Comparison of ENCODE assay signal across 10 cellular contexts in genomic region chr15:38652998-38653397, GRCh38.
A peak's percentile ranks its signal among the peaks of the same experiment; 100 is the strongest.
DNase-seq lines count a peak whose midpoint lies in the region; ATAC-seq lines count a peak whose summit lies in the region.
"Had no signal": no experiment of that assay in that cellular context is flagged by ENCODE, and none has a peak within 500 bp of the region (broad histone marks: within the 10 kb centered on the region; RNA-seq: fewer than 3 reads in every experiment).

No MANE protein-coding gene starts in this region.

- no peak overlapping the region for H3K27ac ChIP-seq in CD8-positive, alpha-beta memory T cell (ENCODE audit: low read depth, low read length)

- peak overlapping the region; percentile 86 to 99 (median 98) for H3K27ac Mint-ChIP-seq in CD8-positive, alpha-beta memory T cell
- H3K27ac Mint-ChIP-seq in natural killer cell treated with Interleukin-12 subunit alpha and Interleukin-12 subunit beta and Interleukin-15 and Interleukin-18, amount 100 ng/mL, for 72 hours: peak overlapping the region; percentile 94 to 97

- peak overlapping the region; percentile 63 to 89 (median 83) for H3K4me3 Mint-ChIP-seq in CD8-positive, alpha-beta memory T cell
- peak overlapping the region; percentile 73 for H3K4me3 Mint-ChIP-seq in natural killer cell treated with Interleukin-12 subunit alpha and Interleukin-12 subunit beta and Interleukin-15 and Interleukin-18, amount 100 ng/mL, for 72 hours
- H3K4me3 Mint-ChIP-seq: H9 had no signal

- H3K27me3 ChIP-seq in CD8-positive, alpha-beta memory T cell (ENCODE audit: insufficient read depth, low read length, poor library complexity, severe bottlenecking): no peaks in the 10 kb centered on the region

- no peaks in the 10 kb centered on the region for H3K36me3 ChIP-seq in CD8-positive, alpha-beta memory T cell (ENCODE audit: insufficient read depth, low read length)

- no peaks in the 10 kb centered on the region for H3K36me3 Mint-ChIP-seq in CD8-positive, alpha-beta memory T cell
- peaks cover 13% of the 10 kb centered on the region for H3K36me3 Mint-ChIP-seq in natural killer cell treated with Interleukin-12 subunit alpha and Interleukin-12 subunit beta and Interleukin-15 and Interleukin-18, amount 100 ng/mL, for 72 hours

- peak; percentile 86 to 87 for ATAC-seq in natural killer cell treated with Interleukin-12 subunit alpha and Interleukin-12 subunit beta and Interleukin-15 and Interleukin-18, amount 100 ng/mL, for 72 hours

- peak; percentile 58 to 94 (median 90) for DNase-seq in CD8-positive, alpha-beta memory T cell
- DNase-seq in T-helper 2 cell: peak; percentile 17 to 99 (median 68)
- peak; percentile 67 for DNase-seq in activated T-helper 1 cell treated with Interleukin-2 at 50 U/mL for 16 hours (ENCODE audit: low read depth)
- DNase-seq in natural killer cell treated with Interleukin-12 subunit alpha and Interleukin-12 subunit beta and Interleukin-15 and Interleukin-18, amount 100 ng/mL, for 72 hours (ENCODE audit: low spot score): peak; percentile 85
- no peak for DNase-seq in OCI-M2 (lab: John Stamatoyannopoulos, UW; ENCODE audit: unreplicated experiment)
- DNase-seq in NCI-H69 (lab: John Stamatoyannopoulos, UW): no peak
- no peak for DNase-seq in inferior parietal cortex (ENCODE audit: extremely low spot score)
- DNase-seq in DMS153 (lab: John Stamatoyannopoulos, UW): no peak
- DNase-seq: AML-193, H9 had no signal

- peaks cover 68 to 86% (median 74%) of the 10 kb centered on the region in 3 donors for H3K4me1 Mint-ChIP-seq in CD8-positive, alpha-beta memory T cell
- H3K4me1 Mint-ChIP-seq in natural killer cell treated with Interleukin-12 subunit alpha and Interleukin-12 subunit beta and Interleukin-15 and Interleukin-18, amount 100 ng/mL, for 72 hours (ENCODE audit: low read depth in 2 of 2): peaks cover 60 to 66% of the 10 kb centered on the region in 2 donors

- H3K9me3 Mint-ChIP-seq in CD8-positive, alpha-beta memory T cell: no peaks in the 10 kb centered on the region
- no peaks in the 10 kb centered on the region for H3K9me3 Mint-ChIP-seq in natural killer cell treated with Interleukin-12 subunit alpha and Interleukin-12 subunit beta and Interleukin-15 and Interleukin-18, amount 100 ng/mL, for 72 hours
- H3K9me3 Mint-ChIP-seq: H9 had no signal

- peaks cover 0 to 1% of the 10 kb centered on the region in 2 donors for H3K27me3 Mint-ChIP-seq in CD8-positive, alpha-beta memory T cell
- no peaks in the 10 kb centered on the region for H3K27me3 Mint-ChIP-seq in natural killer cell treated with Interleukin-12 subunit alpha and Interleukin-12 subunit beta and Interleukin-15 and Interleukin-18, amount 100 ng/mL, for 72 hours

- CTCF ChIA-PET in CD8-positive, alpha-beta memory T cell (lab: Charles Lee): interaction anchor here (0.9 to 8.8 kb wide), 20 partner anchors 10 to 213 kb away, joined by 3 to 137 read pairs (median 5); partner anchors contain the start of genes FAM98B and RASGRP1

- H3K4me1 ChIP-seq in CD8-positive, alpha-beta memory T cell (ENCODE audit: insufficient read depth, low read length): peaks cover 84% of the 10 kb centered on the region

- POLR2A ChIA-PET in CD8-positive, alpha-beta memory T cell (lab: Charles Lee): interaction anchor here (0.7 to 4.3 kb wide), 15 partner anchors 11 to 93 kb away, joined by 3 to 51 read pairs (median 4); partner anchors contain the start of gene RASGRP1

- peak overlapping the region; percentile 47 for H3K4me3 ChIP-seq in CD8-positive, alpha-beta memory T cell (ENCODE audit: low read length)

- no peaks in the 10 kb centered on the region for H3K9me3 ChIP-seq in CD8-positive, alpha-beta memory T cell (ENCODE audit: low read length)

Comparison
In these comparisons a context has a peak if more than half of its experiments do, and no peak if none do; other contexts are left out.
1. DNase-seq: peak in CD8-positive, alpha-beta memory T cell (5 of 5), T-helper 2 cell (5 of 5), activated T-helper 1 cell treated with Interleukin-2 at 50 U/mL for 16 hours (single experiment) and natural killer cell treated with Interleukin-12 subunit alpha and Interleukin-12 subunit beta and Interleukin-15 and Interleukin-18, amount 100 ng/mL, for 72 hours (single experiment); none in OCI-M2 (single experiment), NCI-H69 (single experiment), inferior parietal cortex (single experiment) and DMS153 (single experiment).